In the genomic region with DNA sequence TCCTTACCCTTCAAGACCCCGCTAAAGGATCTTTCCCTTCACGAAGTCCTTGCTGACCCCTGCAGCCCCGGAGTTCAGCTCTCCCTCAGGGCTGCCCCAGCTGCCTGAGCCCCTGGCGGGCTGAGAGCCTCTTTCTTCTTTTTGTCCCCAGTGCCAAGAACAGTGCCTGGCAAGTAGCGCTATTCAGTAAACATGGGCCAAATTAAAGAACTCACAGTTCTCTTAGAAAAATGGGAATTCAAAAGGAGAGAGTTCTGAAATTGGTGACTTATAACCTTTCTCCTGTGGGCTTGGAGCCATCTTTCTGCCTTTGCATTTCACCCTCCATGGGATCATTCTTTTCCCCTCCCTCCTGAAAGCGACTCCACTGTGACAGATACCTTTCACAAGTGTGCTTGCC, we compare ENCODE assay signal across 24 cellular contexts.
DNase-seq lines count a peak whose midpoint lies in the region; ATAC-seq, FAIRE-seq and TF ChIP-seq lines count a peak whose summit lies in the region.
"Had no signal": no experiment of that assay in that cellular context is flagged by ENCODE, and none has a peak within 500 bp of the region (broad histone marks: within the 10 kb centered on the region; RNA-seq: fewer than 3 reads in every experiment).

No MANE protein-coding gene starts in this region.

- CTCF ChIA-PET in CD8-positive, alpha-beta T cell (lab: Charles Lee) = no interaction called here
- CTCF ChIA-PET in HepG2 (lab: Yijun Ruan, JAX; ENCODE audit: low intra/inter-chr PET ratio, low total read pairs) = no interaction called here
- CTCF ChIA-PET in activated CD4-positive, alpha-beta T cell treated with anti-CD3 and anti-CD28 coated beads, Interleukin-2, amount 10 ng/mL, durations not matched to agents 7 days and 5 days (lab: Charles Lee) = interaction anchor here (0.7 to 1.1 kb wide), 2 partner anchors 10 to 26 kb away, joined by 3 to 4 read pairs; no protein-coding TSS in a partner anchor

- H3K27me3 ChIP-seq in CD8-positive, alpha-beta T cell (ENCODE audit: insufficient read depth, low read length) = no peaks in the 10 kb centered on the region
- H3K27me3 ChIP-seq in HepG2 (ENCODE audit: control insufficient read depth in 1 of 2, insufficient read depth in 2 of 2, low read length in 2 of 2) = no peaks in the 10 kb centered on the region
- no peaks in the 10 kb centered on the region for H3K27me3 ChIP-seq in pancreas
- no peaks in the 10 kb centered on the region for H3K27me3 ChIP-seq in heart left ventricle
- H3K27me3 ChIP-seq: SJCRH30, transverse colon had no signal

- TF ChIP-seq EP300 in HepG2 (IDR thresholded peaks at IDR 0.05; ENCODE audit: low read depth in 2 of 2, low read length in 2 of 2) (no peak), HepG2 (CRISPR knock-in tag; IDR thresholded peaks at IDR 0.05; ENCODE audit: borderline replicate concordance) (no peak)

- H3K27ac Mint-ChIP-seq in CD8-positive, alpha-beta T cell = peak overlapping the region; percentile 1
- H3K27ac Mint-ChIP-seq in T-helper 17 cell = peak overlapping the region; percentile 83
- no peak overlapping the region for H3K27ac Mint-ChIP-seq in activated CD4-positive, alpha-beta T cell treated with anti-CD3 and anti-CD28 coated beads, Interleukin-2, amount 10 ng/mL, durations not matched to agents 7 days and 5 days
- no peak overlapping the region for H3K27ac Mint-ChIP-seq in activated CD4-positive, alpha-beta T cell treated with anti-CD3 and anti-CD28 coated beads, Interleukin-2, amount 10 ng/mL, durations not matched to agents 24 days and 14 days

- FAIRE-seq in HepG2 (lab: Jason Lieb, UNC) (no peak), pancreas (lab: Jason Lieb, UNC) (no peak)
- FAIRE-seq: GM18507, H1, RCC 7860 had no signal

- no TSS peak for BruUV-seq in HepG2 (replicated peaks; lab: Mats Ljungman, UMichigan)

- H3K27ac ChIP-seq in CD8-positive, alpha-beta T cell (ENCODE audit: low read depth, low read length) = no peak overlapping the region
- peak overlapping the region; percentile 28 for H3K27ac ChIP-seq in HepG2 (ENCODE audit: extremely low read length, insufficient read depth, low read length)
- H3K27ac ChIP-seq in pancreas = peak overlapping the region; percentile 28 to 82 (median 67)
- H3K27ac ChIP-seq in heart left ventricle = no peak overlapping the region
- H3K27ac ChIP-seq: SJCRH30, transverse colon had no signal

- H3K36me3 ChIP-seq in CD8-positive, alpha-beta T cell (ENCODE audit: insufficient read depth, low read length) = no peaks in the 10 kb centered on the region
- peaks cover 5 to 28% of the 10 kb centered on the region in 2 experiments for H3K36me3 ChIP-seq in HepG2 (replicated peaks in 1 of 2; ENCODE audit: control insufficient read depth in 1 of 2, insufficient read depth in 2 of 2, low read length in 2 of 2)
- H3K36me3 ChIP-seq in pancreas = no peaks in the 10 kb centered on the region
- peaks cover 0 to 4% (median 0%) of the 10 kb centered on the region in 9 donors for H3K36me3 ChIP-seq in heart left ventricle
- H3K36me3 ChIP-seq: transverse colon had no signal

- no peak overlapping the region for H3K4me3 Mint-ChIP-seq in CD8-positive, alpha-beta T cell
- no peak overlapping the region for H3K4me3 Mint-ChIP-seq in T-helper 17 cell
- H3K4me3 Mint-ChIP-seq in activated CD4-positive, alpha-beta T cell treated with anti-CD3 and anti-CD28 coated beads, Interleukin-2, amount 10 ng/mL, durations not matched to agents 7 days and 5 days = no peak overlapping the region
- H3K4me3 Mint-ChIP-seq in activated CD4-positive, alpha-beta T cell treated with anti-CD3 and anti-CD28 coated beads, Interleukin-2, amount 10 ng/mL, durations not matched to agents 24 days and 14 days = no peak overlapping the region
- H3K4me3 Mint-ChIP-seq: stimulated activated naive CD8-positive, alpha-beta T cell treated with anti-CD3 and anti-CD28 coated beads, Interleukin-15, amount 100 ng/mL, for 72 hours had no signal

- ATAC-seq in CD8-positive, alpha-beta T cell = no peak
- no peak for ATAC-seq in T-helper 17 cell
- ATAC-seq in HepG2 = peak; percentile 42
- ATAC-seq in pancreas = peak; percentile 4 to 52 (median 21)
- no peak for ATAC-seq in heart left ventricle
- ATAC-seq: K562; stimulated activated naive CD8-positive, alpha-beta T cell treated with anti-CD3 and anti-CD28 coated beads, Interleukin-15, amount 100 ng/mL, for 72 hours had no signal

- H3K27me3 Mint-ChIP-seq in CD8-positive, alpha-beta T cell (ENCODE audit: low read depth) = no peaks in the 10 kb centered on the region
- H3K27me3 Mint-ChIP-seq in T-helper 17 cell = no peaks in the 10 kb centered on the region
- H3K27me3 Mint-ChIP-seq in activated CD4-positive, alpha-beta T cell treated with anti-CD3 and anti-CD28 coated beads, Interleukin-2, amount 10 ng/mL, durations not matched to agents 7 days and 5 days = no peaks in the 10 kb centered on the region
- no peaks in the 10 kb centered on the region for H3K27me3 Mint-ChIP-seq in activated CD4-positive, alpha-beta T cell treated with anti-CD3 and anti-CD28 coated beads, Interleukin-2, amount 10 ng/mL, durations not matched to agents 24 days and 14 days
- H3K27me3 Mint-ChIP-seq: stimulated activated naive CD8-positive, alpha-beta T cell treated with anti-CD3 and anti-CD28 coated beads, Interleukin-15, amount 100 ng/mL, for 72 hours had no signal

- H3K4me2 ChIP-seq in HepG2 (ENCODE audit: low read depth, low read length) = peak overlapping the region; percentile 59

- intact Hi-C loops in CD8-positive, alpha-beta T cell (cut with DNase I, micrococcal nuclease) = no loop called here
- intact Hi-C loops in HepG2 (cut with micrococcal nuclease; ENCODE audit: unreplicated experiment) (no loop called here), pancreas (cut with DNase I) (no loop called here), heart left ventricle (cut with DNase I) (no loop called here)
- intact Hi-C loops in activated CD4-positive, alpha-beta T cell treated with anti-CD3 and anti-CD28 coated beads, Interleukin-2, amount 10 ng/mL, durations not matched to agents 24 days and 14 days (cut with micrococcal nuclease) = no loop called here

- no peak for DNase-seq in CD8-positive, alpha-beta T cell
- no peak for DNase-seq in T-helper 17 cell
- DNase-seq in HepG2 (ENCODE audit: low spot score) = no peak
- DNase-seq in pancreas = no peak
- DNase-seq in activated CD4-positive, alpha-beta T cell treated with anti-CD3 and anti-CD28 coated beads, Interleukin-2, amount 10 ng/mL, durations not matched to agents 7 days and 5 days = no peak
- no peak for DNase-seq in NCI-H345 treated with DMSO at 0.1 percent for 48 hours (lab: John Stamatoyannopoulos, UW; ENCODE audit: unreplicated experiment)
- DNase-seq in activated CD4-positive, alpha-beta T cell treated with anti-CD3 and anti-CD28 coated beads, Interleukin-2, amount 10 ng/mL, durations not matched to agents 24 days and 14 days = no peak
- no peak for DNase-seq in heart left ventricle
- DNase-seq: activated naive CD4-positive, alpha-beta T cell; activated T-cell treated with anti-CD3 and anti-CD28 coated beads, Interleukin-2, amount 50 U/mL, for 48 hours; AML-193; islet precursor cell; mammary epithelial cell; MM.1S; NCI-H1417 treated with DMSO at 0.1 percent for 48 hours; NCI-H526; SJCRH30; stimulated activated naive CD8-positive, alpha-beta T cell treated with anti-CD3 and anti-CD28 coated beads, Interleukin-15, amount 100 ng/mL, for 72 hours; T-helper 1 cell; transverse colon had no signal

- TF ChIP-seq CTCF in CD8-positive, alpha-beta T cell (IDR thresholded peaks at IDR 0.05) = no peak
- no peak for TF ChIP-seq CTCF in HepG2 (CRISPR knock-in tag; IDR thresholded peaks at IDR 0.05)
- TF ChIP-seq CTCF in pancreas (IDR thresholded peaks at IDR 0.05) = no peak
- no peak for TF ChIP-seq CTCF in heart left ventricle (IDR thresholded peaks at IDR 0.05)

- H2AFZ ChIP-seq in HepG2 (ENCODE audit: low read length) = no peak overlapping the region

- peaks cover 50% of the 10 kb centered on the region for H3K4me1 Mint-ChIP-seq in CD8-positive, alpha-beta T cell (ENCODE audit: low read depth)
- peaks cover 35% of the 10 kb centered on the region for H3K4me1 Mint-ChIP-seq in T-helper 17 cell
- H3K4me1 Mint-ChIP-seq in activated CD4-positive, alpha-beta T cell treated with anti-CD3 and anti-CD28 coated beads, Interleukin-2, amount 10 ng/mL, durations not matched to agents 7 days and 5 days = peaks cover 21% of the 10 kb centered on the region
- peaks cover 29% of the 10 kb centered on the region for H3K4me1 Mint-ChIP-seq in activated CD4-positive, alpha-beta T cell treated with anti-CD3 and anti-CD28 coated beads, Interleukin-2, amount 10 ng/mL, durations not matched to agents 24 days and 14 days

- TF ChIP-seq RAD21 in HepG2 (CRISPR knock-in tag; IDR thresholded peaks at IDR 0.05) = no peak

- H3K4me3 ChIP-seq in CD8-positive, alpha-beta T cell (ENCODE audit: low read depth, low read length) = no peak overlapping the region
- H3K4me3 ChIP-seq in HepG2 (replicated peaks in 1 of 3; ENCODE audit: insufficient read depth in 1 of 3, low read depth in 2 of 3, low read length in 3 of 3) (peak overlapping the region in 1 of 3 experiments; percentile 19; a peak in 1 of 6 replicates), pancreas (no peak overlapping the region), heart left ventricle (no peak overlapping the region)
- H3K4me3 ChIP-seq: K562, SJCRH30, transverse colon had no signal

- WGBS in HepG2 (ENCODE audit: low lambda C conversion rate) = 90% methylated on average over 6 of the region's 6 CpGs
- WGBS in pancreas, 2 donors = 30 to 34% methylated on average over 6 of the region's 6 CpGs
- 85 to 93% (median 90%) methylated on average over 6 of the region's 6 CpGs for WGBS in heart left ventricle, 4 donors

- TF ChIP-seq POLR2A in HepG2 (IDR thresholded peaks at IDR 0.05; ENCODE audit: insufficient read depth in 1 of 2, low read depth in 2 of 2, low read length in 2 of 2) (no peak), heart left ventricle (IDR thresholded peaks at IDR 0.05) (no peak)

- H3K4me1 ChIP-seq in CD8-positive, alpha-beta T cell (ENCODE audit: insufficient read depth, low read length) = peaks cover 21% of the 10 kb centered on the region
- H3K4me1 ChIP-seq in HepG2 (ENCODE audit: insufficient read depth, low read length) (peaks cover 17% of the 10 kb centered on the region), pancreas (peaks cover 22 to 42% (median 39%) of the 10 kb centered on the region in 3 donors), heart left ventricle (peaks cover 0 to 64% (median 27%) of the 10 kb centered on the region in 12 donors)
- H3K4me1 ChIP-seq: SJCRH30, transverse colon had no signal

- H3K9me3 ChIP-seq in CD8-positive, alpha-beta T cell (ENCODE audit: low read length) = no peaks in the 10 kb centered on the region
- no peaks in the 10 kb centered on the region for H3K9me3 ChIP-seq in T-helper 17 cell (ENCODE audit: control insufficient read depth, low read length, poor library complexity, severe bottlenecking)
- no peaks in the 10 kb centered on the region for H3K9me3 ChIP-seq in HepG2 (ENCODE audit: low read length)
- no peaks in the 10 kb centered on the region for H3K9me3 ChIP-seq in pancreas
- H3K9me3 ChIP-seq in heart left ventricle = no peaks in the 10 kb centered on the region
- H3K9me3 ChIP-seq: SJCRH30, transverse colon had no signal

- peaks cover 7% of the 10 kb centered on the region; the same call in 1 of the 2 replicates for H4K20me1 ChIP-seq in HepG2 (ENCODE audit: insufficient read depth, low read length)

- in situ Hi-C loops in HepG2 (cut with HindIII; ENCODE audit: extremely low pct_ligation_motif_present, low pct_unique_long_range_greater_than_20kb) = no loop called here

- peaks cover 43% of the 10 kb centered on the region for H3K36me3 Mint-ChIP-seq in CD8-positive, alpha-beta T cell
- H3K36me3 Mint-ChIP-seq in T-helper 17 cell (ENCODE audit: low read depth) = peaks cover 7% of the 10 kb centered on the region
- H3K36me3 Mint-ChIP-seq in activated CD4-positive, alpha-beta T cell treated with anti-CD3 and anti-CD28 coated beads, Interleukin-2, amount 10 ng/mL, durations not matched to agents 7 days and 5 days (ENCODE audit: low read depth) = peaks cover 11% of the 10 kb centered on the region
- peaks cover 13% of the 10 kb centered on the region for H3K36me3 Mint-ChIP-seq in activated CD4-positive, alpha-beta T cell treated with anti-CD3 and anti-CD28 coated beads, Interleukin-2, amount 10 ng/mL, durations not matched to agents 24 days and 14 days (ENCODE audit: low read depth)

- H3K9me3 Mint-ChIP-seq in CD8-positive, alpha-beta T cell = no peaks in the 10 kb centered on the region
- no peaks in the 10 kb centered on the region for H3K9me3 Mint-ChIP-seq in activated CD4-positive, alpha-beta T cell treated with anti-CD3 and anti-CD28 coated beads, Interleukin-2, amount 10 ng/mL, durations not matched to agents 7 days and 5 days
- H3K9me3 Mint-ChIP-seq in activated CD4-positive, alpha-beta T cell treated with anti-CD3 and anti-CD28 coated beads, Interleukin-2, amount 10 ng/mL, durations not matched to agents 24 days and 14 days = no peaks in the 10 kb centered on the region
- H3K9me3 Mint-ChIP-seq: stimulated activated naive CD8-positive, alpha-beta T cell treated with anti-CD3 and anti-CD28 coated beads, Interleukin-15, amount 100 ng/mL, for 72 hours had no signal

- peak overlapping the region; percentile 13; the same call in 1 of the 2 replicates for H3K9ac ChIP-seq in HepG2 (ENCODE audit: insufficient read depth, low read depth, low read length)

- POLR2A ChIA-PET in CD8-positive, alpha-beta T cell (lab: Charles Lee) = interaction anchor here (0.6 kb wide), 2 partner anchors 29 to 1051 kb away, joined by 3 to 4 read pairs; no protein-coding TSS in a partner anchor
- POLR2A ChIA-PET in HepG2 (lab: Yijun Ruan, JAX) = no interaction called here
- POLR2A ChIA-PET in activated CD4-positive, alpha-beta T cell treated with anti-CD3 and anti-CD28 coated beads, Interleukin-2, amount 10 ng/mL, durations not matched to agents 7 days and 5 days (lab: Charles Lee) = no interaction called here

- H3K79me2 ChIP-seq in HepG2 (ENCODE audit: insufficient read depth, low read length) = no peaks in the 10 kb centered on the region

Comparison
In these comparisons a context has a peak if more than half of its experiments do, and no peak if none do; other contexts are left out.
1. ATAC-seq: peak in HepG2 (single experiment) and pancreas (4 of 4); none in CD8-positive, alpha-beta T cell (single experiment), T-helper 17 cell (single experiment) and heart left ventricle (0 of 4).
2. H3K27ac ChIP-seq: peak in HepG2 (single experiment) and pancreas (4 of 4); none in CD8-positive, alpha-beta T cell (single experiment) and heart left ventricle (0 of 12).
3. H3K27ac Mint-ChIP-seq: peak in CD8-positive, alpha-beta T cell (single experiment) and T-helper 17 cell (single experiment); none in activated CD4-positive, alpha-beta T cell treated with anti-CD3 and anti-CD28 coated beads, Interleukin-2, amount 10 ng/mL, durations not matched to agents 7 days and 5 days (single experiment) and activated CD4-positive, alpha-beta T cell treated with anti-CD3 and anti-CD28 coated beads, Interleukin-2, amount 10 ng/mL, durations not matched to agents 24 days and 14 days (single experiment).